Comparison of ENCODE assay signal across 1 cellular context in genomic region chr20:50292324-50293243, GRCh38.
A peak's percentile ranks its signal among the peaks of the same experiment; 100 is the strongest.
TF ChIP-seq lines count a peak whose summit lies in the region.

No MANE protein-coding gene starts in this region.

TF ChIP-seq in HepG2, 621 proteins besides CTCF, POLR2A, EP300 and RAD21 (continued from another document and continues in another):
- TF ChIP-seq ASH2L (IDR thresholded peaks at IDR 0.05; ENCODE audit: insufficient read length, low read depth, low read length) = peak; percentile 93
- peak; percentile 100 for TF ChIP-seq MED1 (CRISPR knock-in tag; IDR thresholded peaks at IDR 0.05)
- no peak for TF ChIP-seq ZNF646 (CRISPR knock-in tag; IDR thresholded peaks at IDR 0.05)
- peak; percentile 70; the same call in 1 of the 2 replicates for TF ChIP-seq AKNA (CRISPR knock-in tag; IDR thresholded peaks at IDR 0.05; ENCODE audit: borderline replicate concordance)
- peak; percentile 78 for TF ChIP-seq ZNF839 (CRISPR knock-in tag; IDR thresholded peaks at IDR 0.05; ENCODE audit: borderline replicate concordance)
- TF ChIP-seq SNAPC4 (CRISPR knock-in tag; IDR thresholded peaks at IDR 0.05) = peak; percentile 93
- peak; percentile 100 for TF ChIP-seq ZGPAT (CRISPR knock-in tag; IDR thresholded peaks at IDR 0.05)
- TF ChIP-seq PHF21A (CRISPR knock-in tag; IDR thresholded peaks at IDR 0.05) = peak; percentile 100
- TF ChIP-seq TAF1 (CRISPR knock-in tag; IDR thresholded peaks at IDR 0.05) = peak; percentile 71; the same call in 1 of the 2 replicates
- TF ChIP-seq MED13 (CRISPR knock-in tag; IDR thresholded peaks at IDR 0.05) = peak; percentile 98
- TF ChIP-seq RXRA (CRISPR knock-in tag; IDR thresholded peaks at IDR 0.05) = peak; percentile 99
- TF ChIP-seq ZNF496 (CRISPR knock-in tag; IDR thresholded peaks at IDR 0.05; ENCODE audit: insufficient replicate concordance) = no peak
- peak; percentile 16; the same call in 1 of the 2 replicates for TF ChIP-seq CREBL2 (CRISPR knock-in tag; IDR thresholded peaks at IDR 0.05; ENCODE audit: borderline replicate concordance)
- TF ChIP-seq ZNF136 (CRISPR knock-in tag; IDR thresholded peaks at IDR 0.05; ENCODE audit: low read depth) = peak; percentile 62; the same call in 1 of the 2 replicates
- TF ChIP-seq NR3C1 (CRISPR knock-in tag; IDR thresholded peaks at IDR 0.05) = 0 out of 2 replicates have a peak, but pooled peaks have one; percentile 8
- TF ChIP-seq KDM3A (CRISPR knock-in tag; IDR thresholded peaks at IDR 0.05; ENCODE audit: low read depth) = peak; percentile 100
- TF ChIP-seq SAFB2 (CRISPR knock-in tag; IDR thresholded peaks at IDR 0.05; ENCODE audit: borderline replicate concordance, low read depth) = no peak; the same call in 1 of the 2 replicates
- TF ChIP-seq ZNF367 (CRISPR knock-in tag; IDR thresholded peaks at IDR 0.05; ENCODE audit: borderline replicate concordance) = peak; percentile 84; the same call in 1 of the 2 replicates
- TF ChIP-seq ZMYM4 (CRISPR knock-in tag; IDR thresholded peaks at IDR 0.05) = peak; percentile 91
- peak; percentile 69 for TF ChIP-seq NFATC3 (CRISPR knock-in tag; IDR thresholded peaks at IDR 0.05)
- peak; percentile 69; the same call in 1 of the 2 replicates for TF ChIP-seq ZNF780A (CRISPR knock-in tag; IDR thresholded peaks at IDR 0.05)
- TF ChIP-seq HNRNPL (IDR thresholded peaks at IDR 0.05; ENCODE audit: low read depth, low read length) = peak; percentile 97
- TF ChIP-seq HNRNPH1 (optimal IDR thresholded peaks at IDR 0.05; ENCODE audit: low read depth, low read length) = no peak
- 0 out of 2 replicates have a peak, but pooled peaks have one; percentile 77 for TF ChIP-seq RARG (CRISPR knock-in tag; IDR thresholded peaks at IDR 0.05; ENCODE audit: low read depth)
- peak; percentile 97; the same call in 1 of the 2 replicates for TF ChIP-seq ZNF792 (CRISPR knock-in tag; IDR thresholded peaks at IDR 0.05)
- TF ChIP-seq JARID2 (CRISPR knock-in tag; IDR thresholded peaks at IDR 0.05; ENCODE audit: insufficient replicate concordance) = no peak
- peak; percentile 80 for TF ChIP-seq KDM6A (CRISPR knock-in tag; IDR thresholded peaks at IDR 0.05; ENCODE audit: low read depth)
- peak; percentile 95 for TF ChIP-seq THAP9 (CRISPR knock-in tag; IDR thresholded peaks at IDR 0.05; ENCODE audit: borderline replicate concordance)
